Comparison of ENCODE assay signal across 1 cellular context in the genomic region with DNA sequence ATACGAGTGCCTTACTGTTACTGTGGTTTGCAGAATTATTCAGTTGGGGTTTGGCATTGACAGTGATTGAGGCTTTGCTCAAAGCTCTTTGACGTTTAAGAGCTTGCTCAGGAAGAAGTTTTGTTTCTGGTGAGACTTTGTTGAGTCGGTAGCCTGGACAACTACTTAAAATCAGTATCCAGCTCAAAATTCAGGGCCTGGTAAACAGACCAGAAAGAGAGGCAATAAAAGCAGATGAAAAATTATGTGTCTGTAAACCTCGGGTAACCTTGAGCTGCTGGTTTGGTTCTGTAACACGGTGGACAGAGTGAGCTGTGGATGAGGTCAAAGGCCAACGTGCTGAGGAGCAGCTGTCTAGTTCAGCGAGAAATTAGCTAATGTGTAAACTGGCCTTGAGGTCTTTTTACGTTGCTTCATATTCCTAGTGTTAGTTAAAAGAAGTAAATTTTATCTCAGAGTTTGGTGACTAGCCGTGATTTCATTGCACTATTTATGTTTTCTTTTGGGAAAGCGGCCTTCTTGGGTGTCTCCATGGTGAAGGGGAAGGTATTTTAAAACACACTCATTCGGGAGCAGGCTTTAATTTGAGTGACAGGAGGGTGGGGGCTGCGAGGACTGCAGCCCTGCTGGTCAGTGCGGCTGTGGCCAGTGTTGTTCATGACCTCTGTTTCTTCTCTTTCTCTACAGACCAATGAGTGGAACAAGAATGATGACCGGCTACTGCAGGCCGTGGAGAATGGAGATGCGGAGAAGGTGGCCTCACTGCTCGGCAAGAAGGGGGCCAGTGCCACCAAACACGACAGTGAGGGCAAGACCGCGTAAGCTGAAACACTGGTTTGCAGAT.
TF ChIP-seq lines count a peak whose summit lies in the region.

No MANE protein-coding gene starts in this region.

TF ChIP-seq in HepG2, 621 proteins besides CTCF, POLR2A, EP300 and RAD21 (continued from another document and continues in another):
- TF ChIP-seq, protein P1, sequence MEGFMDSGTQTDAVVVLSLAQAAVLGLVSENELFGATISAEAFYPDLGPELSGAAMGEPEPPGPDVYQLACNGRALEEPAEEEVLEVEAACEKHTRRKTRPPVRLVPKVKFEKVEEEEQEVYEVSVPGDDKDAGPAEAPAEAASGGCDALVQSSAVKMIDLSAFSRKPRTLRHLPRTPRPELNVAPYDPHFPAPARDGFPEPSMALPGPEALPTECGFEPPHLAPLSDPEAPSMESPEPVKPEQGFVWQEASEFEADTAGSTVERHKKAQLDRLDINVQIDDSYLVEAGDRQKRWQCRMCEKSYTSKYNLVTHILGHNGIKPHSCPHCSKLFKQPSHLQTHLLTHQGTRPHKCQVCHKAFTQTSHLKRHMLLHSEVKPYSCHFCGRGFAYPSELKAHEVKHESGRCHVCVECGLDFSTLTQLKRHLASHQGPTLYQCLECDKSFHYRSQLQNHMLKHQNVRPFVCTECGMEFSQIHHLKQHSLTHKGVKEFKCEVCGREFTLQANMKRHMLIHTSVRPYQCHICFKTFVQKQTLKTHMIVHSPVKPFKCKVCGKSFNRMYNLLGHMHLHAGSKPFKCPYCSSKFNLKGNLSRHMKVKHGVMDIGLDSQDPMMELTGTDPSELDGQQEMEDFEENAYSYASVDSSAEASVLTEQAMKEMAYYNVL (CRISPR knock-in tag; IDR thresholded peaks at IDR 0.05; ENCODE audit: borderline replicate concordance): 0 out of 2 replicates have a peak, but pooled peaks have one; percentile 41
- TF ChIP-seq ZNF577 (CRISPR knock-in tag; IDR thresholded peaks at IDR 0.05; ENCODE audit: borderline replicate concordance, low read depth): no peak
- TF ChIP-seq, protein P2, sequence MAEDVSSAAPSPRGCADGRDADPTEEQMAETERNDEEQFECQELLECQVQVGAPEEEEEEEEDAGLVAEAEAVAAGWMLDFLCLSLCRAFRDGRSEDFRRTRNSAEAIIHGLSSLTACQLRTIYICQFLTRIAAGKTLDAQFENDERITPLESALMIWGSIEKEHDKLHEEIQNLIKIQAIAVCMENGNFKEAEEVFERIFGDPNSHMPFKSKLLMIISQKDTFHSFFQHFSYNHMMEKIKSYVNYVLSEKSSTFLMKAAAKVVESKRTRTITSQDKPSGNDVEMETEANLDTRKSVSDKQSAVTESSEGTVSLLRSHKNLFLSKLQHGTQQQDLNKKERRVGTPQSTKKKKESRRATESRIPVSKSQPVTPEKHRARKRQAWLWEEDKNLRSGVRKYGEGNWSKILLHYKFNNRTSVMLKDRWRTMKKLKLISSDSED (CRISPR knock-in tag; IDR thresholded peaks at IDR 0.05): no peak
- TF ChIP-seq SMC3 (IDR thresholded peaks at IDR 0.05; ENCODE audit: low read length): no peak
- no peak for TF ChIP-seq ELF1 (CRISPR knock-in tag; IDR thresholded peaks at IDR 0.05)
- TF ChIP-seq RARG (CRISPR knock-in tag; IDR thresholded peaks at IDR 0.05; ENCODE audit: low read depth): no peak
- TF ChIP-seq SIN3A (IDR thresholded peaks at IDR 0.05; ENCODE audit: borderline replicate concordance, low read depth, low read length): no peak
- no peak for TF ChIP-seq KLF11 (CRISPR knock-in tag; IDR thresholded peaks at IDR 0.05)
- no peak for TF ChIP-seq ZSCAN31 (CRISPR knock-in tag; IDR thresholded peaks at IDR 0.05; ENCODE audit: low read depth)
- TF ChIP-seq, protein P3, sequence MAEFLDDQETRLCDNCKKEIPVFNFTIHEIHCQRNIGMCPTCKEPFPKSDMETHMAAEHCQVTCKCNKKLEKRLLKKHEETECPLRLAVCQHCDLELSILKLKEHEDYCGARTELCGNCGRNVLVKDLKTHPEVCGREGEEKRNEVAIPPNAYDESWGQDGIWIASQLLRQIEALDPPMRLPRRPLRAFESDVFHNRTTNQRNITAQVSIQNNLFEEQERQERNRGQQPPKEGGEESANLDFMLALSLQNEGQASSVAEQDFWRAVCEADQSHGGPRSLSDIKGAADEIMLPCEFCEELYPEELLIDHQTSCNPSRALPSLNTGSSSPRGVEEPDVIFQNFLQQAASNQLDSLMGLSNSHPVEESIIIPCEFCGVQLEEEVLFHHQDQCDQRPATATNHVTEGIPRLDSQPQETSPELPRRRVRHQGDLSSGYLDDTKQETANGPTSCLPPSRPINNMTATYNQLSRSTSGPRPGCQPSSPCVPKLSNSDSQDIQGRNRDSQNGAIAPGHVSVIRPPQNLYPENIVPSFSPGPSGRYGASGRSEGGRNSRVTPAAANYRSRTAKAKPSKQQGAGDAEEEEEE (CRISPR knock-in tag; IDR thresholded peaks at IDR 0.05; ENCODE audit: borderline replicate concordance): no peak
- no peak for TF ChIP-seq ZNF317 (CRISPR knock-in tag; IDR thresholded peaks at IDR 0.05)
- TF ChIP-seq, protein P4, sequence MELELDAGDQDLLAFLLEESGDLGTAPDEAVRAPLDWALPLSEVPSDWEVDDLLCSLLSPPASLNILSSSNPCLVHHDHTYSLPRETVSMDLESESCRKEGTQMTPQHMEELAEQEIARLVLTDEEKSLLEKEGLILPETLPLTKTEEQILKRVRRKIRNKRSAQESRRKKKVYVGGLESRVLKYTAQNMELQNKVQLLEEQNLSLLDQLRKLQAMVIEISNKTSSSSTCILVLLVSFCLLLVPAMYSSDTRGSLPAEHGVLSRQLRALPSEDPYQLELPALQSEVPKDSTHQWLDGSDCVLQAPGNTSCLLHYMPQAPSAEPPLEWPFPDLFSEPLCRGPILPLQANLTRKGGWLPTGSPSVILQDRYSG (CRISPR knock-in tag; IDR thresholded peaks at IDR 0.05): 0 out of 2 replicates have a peak, but pooled peaks have one; percentile 45
- TF ChIP-seq ZNF441 (CRISPR knock-in tag; IDR thresholded peaks at IDR 0.05; ENCODE audit: borderline replicate concordance): no peak
- TF ChIP-seq, protein P5, sequence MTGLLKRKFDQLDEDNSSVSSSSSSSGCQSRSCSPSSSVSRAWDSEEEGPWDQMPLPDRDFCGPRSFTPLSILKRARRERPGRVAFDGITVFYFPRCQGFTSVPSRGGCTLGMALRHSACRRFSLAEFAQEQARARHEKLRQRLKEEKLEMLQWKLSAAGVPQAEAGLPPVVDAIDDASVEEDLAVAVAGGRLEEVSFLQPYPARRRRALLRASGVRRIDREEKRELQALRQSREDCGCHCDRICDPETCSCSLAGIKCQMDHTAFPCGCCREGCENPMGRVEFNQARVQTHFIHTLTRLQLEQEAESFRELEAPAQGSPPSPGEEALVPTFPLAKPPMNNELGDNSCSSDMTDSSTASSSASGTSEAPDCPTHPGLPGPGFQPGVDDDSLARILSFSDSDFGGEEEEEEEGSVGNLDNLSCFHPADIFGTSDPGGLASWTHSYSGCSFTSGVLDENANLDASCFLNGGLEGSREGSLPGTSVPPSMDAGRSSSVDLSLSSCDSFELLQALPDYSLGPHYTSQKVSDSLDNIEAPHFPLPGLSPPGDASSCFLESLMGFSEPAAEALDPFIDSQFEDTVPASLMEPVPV (CRISPR knock-in tag; IDR thresholded peaks at IDR 0.05): no peak
- peak; percentile 77 for TF ChIP-seq BCL6 (CRISPR knock-in tag; IDR thresholded peaks at IDR 0.05)
- TF ChIP-seq ZIK1 (CRISPR knock-in tag; IDR thresholded peaks at IDR 0.05; ENCODE audit: borderline replicate concordance, low read depth): no peak
- TF ChIP-seq ZNF768 (CRISPR knock-in tag; IDR thresholded peaks at IDR 0.05): no peak; the same call in 1 of the 2 replicates
- TF ChIP-seq GATA4 (IDR thresholded peaks at IDR 0.05; ENCODE audit: borderline replicate concordance, low read depth): no peak
- TF ChIP-seq, protein P6, sequence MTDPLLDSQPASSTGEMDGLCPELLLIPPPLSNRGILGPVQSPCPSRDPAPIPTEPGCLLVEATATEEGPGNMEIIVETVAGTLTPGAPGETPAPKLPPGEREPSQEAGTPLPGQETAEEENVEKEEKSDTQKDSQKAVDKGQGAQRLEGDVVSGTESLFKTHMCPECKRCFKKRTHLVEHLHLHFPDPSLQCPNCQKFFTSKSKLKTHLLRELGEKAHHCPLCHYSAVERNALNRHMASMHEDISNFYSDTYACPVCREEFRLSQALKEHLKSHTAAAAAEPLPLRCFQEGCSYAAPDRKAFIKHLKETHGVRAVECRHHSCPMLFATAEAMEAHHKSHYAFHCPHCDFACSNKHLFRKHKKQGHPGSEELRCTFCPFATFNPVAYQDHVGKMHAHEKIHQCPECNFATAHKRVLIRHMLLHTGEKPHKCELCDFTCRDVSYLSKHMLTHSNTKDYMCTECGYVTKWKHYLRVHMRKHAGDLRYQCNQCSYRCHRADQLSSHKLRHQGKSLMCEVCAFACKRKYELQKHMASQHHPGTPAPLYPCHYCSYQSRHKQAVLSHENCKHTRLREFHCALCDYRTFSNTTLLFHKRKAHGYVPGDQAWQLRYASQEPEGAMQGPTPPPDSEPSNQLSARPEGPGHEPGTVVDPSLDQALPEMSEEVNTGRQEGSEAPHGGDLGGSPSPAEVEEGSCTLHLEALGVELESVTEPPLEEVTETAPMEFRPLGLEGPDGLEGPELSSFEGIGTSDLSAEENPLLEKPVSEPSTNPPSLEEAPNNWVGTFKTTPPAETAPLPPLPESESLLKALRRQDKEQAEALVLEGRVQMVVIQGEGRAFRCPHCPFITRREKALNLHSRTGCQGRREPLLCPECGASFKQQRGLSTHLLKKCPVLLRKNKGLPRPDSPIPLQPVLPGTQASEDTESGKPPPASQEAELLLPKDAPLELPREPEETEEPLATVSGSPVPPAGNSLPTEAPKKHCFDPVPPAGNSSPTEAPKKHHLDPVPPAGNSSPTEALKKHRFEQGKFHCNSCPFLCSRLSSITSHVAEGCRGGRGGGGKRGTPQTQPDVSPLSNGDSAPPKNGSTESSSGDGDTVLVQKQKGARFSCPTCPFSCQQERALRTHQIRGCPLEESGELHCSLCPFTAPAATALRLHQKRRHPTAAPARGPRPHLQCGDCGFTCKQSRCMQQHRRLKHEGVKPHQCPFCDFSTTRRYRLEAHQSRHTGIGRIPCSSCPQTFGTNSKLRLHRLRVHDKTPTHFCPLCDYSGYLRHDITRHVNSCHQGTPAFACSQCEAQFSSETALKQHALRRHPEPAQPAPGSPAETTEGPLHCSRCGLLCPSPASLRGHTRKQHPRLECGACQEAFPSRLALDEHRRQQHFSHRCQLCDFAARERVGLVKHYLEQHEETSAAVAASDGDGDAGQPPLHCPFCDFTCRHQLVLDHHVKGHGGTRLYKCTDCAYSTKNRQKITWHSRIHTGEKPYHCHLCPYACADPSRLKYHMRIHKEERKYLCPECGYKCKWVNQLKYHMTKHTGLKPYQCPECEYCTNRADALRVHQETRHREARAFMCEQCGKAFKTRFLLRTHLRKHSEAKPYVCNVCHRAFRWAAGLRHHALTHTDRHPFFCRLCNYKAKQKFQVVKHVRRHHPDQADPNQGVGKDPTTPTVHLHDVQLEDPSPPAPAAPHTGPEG (CRISPR knock-in tag; IDR thresholded peaks at IDR 0.05): no peak
- no peak for TF ChIP-seq WIZ (CRISPR knock-in tag; IDR thresholded peaks at IDR 0.05)
- TF ChIP-seq RBAK (CRISPR knock-in tag; IDR thresholded peaks at IDR 0.05): no peak
- peak; percentile 92 for TF ChIP-seq SALL1 (CRISPR knock-in tag; IDR thresholded peaks at IDR 0.05)
- no peak for TF ChIP-seq NFIB (CRISPR knock-in tag; IDR thresholded peaks at IDR 0.05; ENCODE audit: borderline replicate concordance)
- TF ChIP-seq ZEB1 (IDR thresholded peaks at IDR 0.05; ENCODE audit: insufficient replicate concordance, low read depth): no peak
- TF ChIP-seq YEATS4 (CRISPR knock-in tag; IDR thresholded peaks at IDR 0.05; ENCODE audit: borderline replicate concordance): no peak
- TF ChIP-seq, protein P7, sequence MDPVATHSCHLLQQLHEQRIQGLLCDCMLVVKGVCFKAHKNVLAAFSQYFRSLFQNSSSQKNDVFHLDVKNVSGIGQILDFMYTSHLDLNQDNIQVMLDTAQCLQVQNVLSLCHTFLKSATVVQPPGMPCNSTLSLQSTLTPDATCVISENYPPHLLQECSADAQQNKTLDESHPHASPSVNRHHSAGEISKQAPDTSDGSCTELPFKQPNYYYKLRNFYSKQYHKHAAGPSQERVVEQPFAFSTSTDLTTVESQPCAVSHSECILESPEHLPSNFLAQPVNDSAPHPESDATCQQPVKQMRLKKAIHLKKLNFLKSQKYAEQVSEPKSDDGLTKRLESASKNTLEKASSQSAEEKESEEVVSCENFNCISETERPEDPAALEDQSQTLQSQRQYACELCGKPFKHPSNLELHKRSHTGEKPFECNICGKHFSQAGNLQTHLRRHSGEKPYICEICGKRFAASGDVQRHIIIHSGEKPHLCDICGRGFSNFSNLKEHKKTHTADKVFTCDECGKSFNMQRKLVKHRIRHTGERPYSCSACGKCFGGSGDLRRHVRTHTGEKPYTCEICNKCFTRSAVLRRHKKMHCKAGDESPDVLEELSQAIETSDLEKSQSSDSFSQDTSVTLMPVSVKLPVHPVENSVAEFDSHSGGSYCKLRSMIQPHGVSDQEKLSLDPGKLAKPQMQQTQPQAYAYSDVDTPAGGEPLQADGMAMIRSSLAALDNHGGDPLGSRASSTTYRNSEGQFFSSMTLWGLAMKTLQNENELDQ (CRISPR knock-in tag; IDR thresholded peaks at IDR 0.05; ENCODE audit: borderline replicate concordance): no peak
- no peak for TF ChIP-seq MZF1 (CRISPR knock-in tag; IDR thresholded peaks at IDR 0.05; ENCODE audit: borderline replicate concordance)
- TF ChIP-seq, protein P8, sequence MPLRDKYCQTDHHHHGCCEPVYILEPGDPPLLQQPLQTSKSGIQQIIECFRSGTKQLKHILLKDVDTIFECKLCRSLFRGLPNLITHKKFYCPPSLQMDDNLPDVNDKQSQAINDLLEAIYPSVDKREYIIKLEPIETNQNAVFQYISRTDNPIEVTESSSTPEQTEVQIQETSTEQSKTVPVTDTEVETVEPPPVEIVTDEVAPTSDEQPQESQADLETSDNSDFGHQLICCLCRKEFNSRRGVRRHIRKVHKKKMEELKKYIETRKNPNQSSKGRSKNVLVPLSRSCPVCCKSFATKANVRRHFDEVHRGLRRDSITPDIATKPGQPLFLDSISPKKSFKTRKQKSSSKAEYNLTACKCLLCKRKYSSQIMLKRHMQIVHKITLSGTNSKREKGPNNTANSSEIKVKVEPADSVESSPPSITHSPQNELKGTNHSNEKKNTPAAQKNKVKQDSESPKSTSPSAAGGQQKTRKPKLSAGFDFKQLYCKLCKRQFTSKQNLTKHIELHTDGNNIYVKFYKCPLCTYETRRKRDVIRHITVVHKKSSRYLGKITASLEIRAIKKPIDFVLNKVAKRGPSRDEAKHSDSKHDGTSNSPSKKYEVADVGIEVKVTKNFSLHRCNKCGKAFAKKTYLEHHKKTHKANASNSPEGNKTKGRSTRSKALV (CRISPR knock-in tag; IDR thresholded peaks at IDR 0.05): 0 out of 2 replicates have a peak, but pooled peaks have one; percentile 37
- no peak for TF ChIP-seq ZNF101 (CRISPR knock-in tag; IDR thresholded peaks at IDR 0.05; ENCODE audit: borderline replicate concordance, low read depth)
- no peak for TF ChIP-seq HCFC1 (IDR thresholded peaks at IDR 0.05; ENCODE audit: low read depth, low read length)
